Comparison of ENCODE assay signal across 9 cellular contexts in the genomic region with DNA sequence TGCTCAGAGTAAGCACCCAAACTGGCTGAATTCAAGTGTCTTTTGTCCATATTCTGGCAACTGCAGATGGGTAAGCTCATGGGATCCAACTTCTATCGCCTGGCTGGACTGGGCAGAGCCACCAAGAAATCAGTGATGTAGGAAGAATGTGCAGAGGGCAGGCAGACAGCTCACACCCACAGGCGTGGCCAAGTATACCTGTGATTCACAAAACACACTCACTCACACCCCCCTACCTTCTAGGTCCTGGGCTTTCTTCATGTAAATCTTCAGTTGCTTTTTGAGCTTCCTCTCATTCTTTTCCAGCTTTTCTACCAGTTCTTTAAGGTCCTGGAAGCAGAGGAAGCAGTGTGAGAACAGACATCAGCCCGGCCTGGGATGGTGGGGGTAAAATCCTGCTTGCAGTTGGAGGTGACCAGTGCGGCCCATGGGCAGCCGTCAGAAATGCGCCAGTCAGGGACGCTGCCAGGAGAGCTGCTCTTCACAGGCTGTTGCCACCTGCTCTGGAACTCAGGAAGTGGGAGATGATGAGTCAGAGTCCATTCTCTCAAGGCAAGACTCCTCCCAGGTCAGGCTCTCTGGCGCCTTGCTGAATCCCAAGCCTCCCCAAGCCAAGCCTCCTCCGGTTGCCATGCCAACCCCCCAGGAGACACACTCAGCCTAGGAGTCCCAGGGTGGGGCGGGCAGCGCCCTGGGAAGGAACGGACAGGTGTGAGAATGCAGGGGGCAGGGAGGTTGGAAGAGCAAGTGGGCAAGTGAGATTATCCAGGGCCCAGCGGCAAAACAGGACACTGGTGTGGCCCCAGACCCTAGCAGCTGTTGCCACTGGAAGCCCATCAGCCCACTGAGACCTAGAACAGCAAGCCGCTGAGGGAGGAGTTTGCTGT. TPM values are rescaled to one million over a fixed set of nuclear protein-coding genes. Genes with fewer than 3 reads are reported as not detected.
DNase-seq lines count a peak whose midpoint lies in the region; FAIRE-seq and TF ChIP-seq lines count a peak whose summit lies in the region.
"Had no signal": no experiment of that assay in that cellular context is flagged by ENCODE, and none has a peak within 500 bp of the region (broad histone marks: within the 10 kb centered on the region; RNA-seq: fewer than 3 reads in every experiment).

No MANE protein-coding gene starts in this region.

- H3K27me3 ChIP-seq in SJCRH30 = no peaks in the 10 kb centered on the region
- no peaks in the 10 kb centered on the region for H3K27me3 ChIP-seq in CD8-positive, alpha-beta memory T cell (ENCODE audit: insufficient read depth, low read length, poor library complexity, severe bottlenecking)

- H3K4me1 ChIP-seq in SJCRH30 = peaks cover 49% of the 10 kb centered on the region
- no peaks in the 10 kb centered on the region for H3K4me1 ChIP-seq in CD8-positive, alpha-beta memory T cell (ENCODE audit: insufficient read depth, low read length)

- no peak overlapping the region for H3K4me3 Mint-ChIP-seq in CD8-positive, alpha-beta memory T cell
- H3K4me3 Mint-ChIP-seq: activated B cell treated with CpG ODN at 0.5 μM for 24 hours had no signal

- no peak for TF ChIP-seq POLR2A in lower leg skin (IDR thresholded peaks at IDR 0.05)

- no peaks in the 10 kb centered on the region for H3K36me3 ChIP-seq in SJCRH30
- H3K36me3 ChIP-seq in CD8-positive, alpha-beta memory T cell (ENCODE audit: insufficient read depth, low read length) = no peaks in the 10 kb centered on the region

- peak overlapping the region; percentile 55 for H3K4me3 ChIP-seq in SJCRH30
- H3K4me3 ChIP-seq in CD8-positive, alpha-beta memory T cell (ENCODE audit: low read length) = no peak overlapping the region
- H3K4me3 ChIP-seq in lower leg skin (ENCODE audit: low read depth, poor library complexity, severe bottlenecking) = no peak overlapping the region

- H3K9me3 ChIP-seq in SJCRH30 (replicated peaks) = no peaks in the 10 kb centered on the region
- no peaks in the 10 kb centered on the region for H3K9me3 ChIP-seq in CD8-positive, alpha-beta memory T cell (ENCODE audit: low read length)

- intact Hi-C loops in lower leg skin (cut with DNase I; ENCODE audit: low total_unique reads) = loop anchor here (5.0 kb wide), 1 partner anchor 287 kb away; the partner anchor contains the start of gene LIPG

- 49 to 51% methylated on average over 14 of the region's 14 CpGs for WGBS in lower leg skin, 2 donors

- peak overlapping the region in 1 of 8 donors; percentile 64 for H3K27ac Mint-ChIP-seq in CD8-positive, alpha-beta memory T cell
- H3K27ac Mint-ChIP-seq: activated B cell treated with CpG ODN at 0.5 μM for 24 hours had no signal

- no peaks in the 10 kb centered on the region for H3K9me3 Mint-ChIP-seq in CD8-positive, alpha-beta memory T cell
- H3K9me3 Mint-ChIP-seq: activated B cell treated with CpG ODN at 0.5 μM for 24 hours had no signal

- no peak for TF ChIP-seq CTCF in lower leg skin (IDR thresholded peaks at IDR 0.05)

- H3K4me1 Mint-ChIP-seq in CD8-positive, alpha-beta memory T cell = no peaks in the 10 kb centered on the region
- H3K4me1 Mint-ChIP-seq: activated B cell treated with CpG ODN at 0.5 μM for 24 hours had no signal

- CTCF ChIA-PET in CD8-positive, alpha-beta memory T cell (lab: Charles Lee) = interaction anchor here (1.2 kb wide), 1 partner anchor 339 kb away, joined by 3 read pairs; no protein-coding TSS in a partner anchor

- FAIRE-seq in HTR-8/SVneo (lab: Jason Lieb, UNC) = peak; percentile 68

- no peaks in the 10 kb centered on the region for H3K36me3 Mint-ChIP-seq in CD8-positive, alpha-beta memory T cell

- peak overlapping the region; percentile 69 for H3K27ac ChIP-seq in SJCRH30
- no peak overlapping the region for H3K27ac ChIP-seq in CD8-positive, alpha-beta memory T cell (ENCODE audit: low read depth, low read length)

- POLR2A ChIA-PET in CD8-positive, alpha-beta memory T cell (lab: Charles Lee) = no interaction called here

- H3K27me3 Mint-ChIP-seq in CD8-positive, alpha-beta memory T cell = peaks cover 14 to 25% of the 10 kb centered on the region in 2 donors

- DNase-seq in A172 (ENCODE audit: low spot score) = peak; percentile 95
- peak; percentile 90 for DNase-seq in HTR-8/SVneo (ENCODE audit: insufficient read length, low spot score)
- peak; percentile 94 to 95 for DNase-seq in SJCRH30
- DNase-seq in hepatic stellate cell (ENCODE audit: low spot score) = peak; percentile 91
- DNase-seq in ureter (ENCODE audit: low spot score) = peak; percentile 54
- no peak for DNase-seq in CD8-positive, alpha-beta memory T cell
- no peak for DNase-seq in globus pallidus (ENCODE audit: low spot score)
- no peak for DNase-seq in lower leg skin (ENCODE audit: low spot score in 2 of 2)
- DNase-seq: activated B cell treated with CpG ODN at 0.5 μM for 24 hours had no signal

RNA-seq across cellular contexts. Expression of gene ACAA2, which starts 36.2 kb away (rescaled TPM):
- 56.9 and 61.0 TPM in 2 replicates for total RNA-seq in A172 (2014; rRNA removed; shearing (Covaris generic))
- 126 and 133 TPM in 2 replicates for total RNA-seq in SJCRH30 (2014; rRNA removed; shearing (Covaris generic))
- 21.3 TPM for total RNA-seq in ureter
- total RNA-seq in CD8-positive, alpha-beta memory T cell = 10 to 100 TPM; 72.2 to 72.4 TPM
- polyA plus RNA-seq in CD8-positive, alpha-beta memory T cell = 100 TPM
- 10 to 100 TPM; 27.0 to 72.7 (median 35.0) TPM for total RNA-seq in lower leg skin

Comparison
In these comparisons a context has a peak if more than half of its experiments do, and no peak if none do; other contexts are left out.
1. DNase-seq: peak in A172 (single experiment), HTR-8/SVneo (single experiment), SJCRH30 (2 of 2), hepatic stellate cell (single experiment) and ureter (single experiment); none in CD8-positive, alpha-beta memory T cell (0 of 5), globus pallidus (single experiment) and lower leg skin (0 of 2).